1 cellular context compared by ENCODE assay signal in the genomic region with DNA sequence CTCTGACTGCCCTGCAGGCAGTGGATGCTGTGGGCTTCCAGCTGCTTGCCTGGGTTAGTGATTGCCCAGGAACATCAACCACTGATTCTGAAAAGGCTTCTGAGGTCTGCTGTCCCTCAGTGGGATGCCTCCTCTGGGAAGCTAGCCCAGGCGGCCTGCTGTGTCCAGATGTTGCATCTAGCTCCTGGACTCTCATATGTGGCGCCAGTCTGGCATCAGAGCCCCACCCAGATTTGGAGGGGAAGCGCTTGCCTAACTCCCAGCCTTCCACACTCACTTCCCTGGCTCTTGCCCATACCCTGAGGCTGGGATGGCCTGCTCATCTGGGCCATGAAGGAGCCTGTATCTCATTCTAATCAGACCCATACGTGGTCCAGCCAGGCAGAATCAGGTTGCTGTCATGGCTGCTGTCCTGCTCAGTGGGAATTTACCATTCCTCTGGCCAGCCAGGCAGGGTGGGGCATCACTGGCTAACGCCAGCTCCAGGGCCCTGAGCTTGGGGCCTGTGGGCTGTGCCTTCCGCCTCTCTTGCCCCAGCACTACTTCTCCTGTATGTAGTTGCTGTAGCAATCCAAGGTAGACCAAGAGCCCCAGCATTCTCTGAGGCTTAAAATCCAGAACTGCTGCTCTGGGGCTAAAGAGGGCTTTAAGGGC.
TF ChIP-seq lines count a peak whose summit lies in the region.

No MANE protein-coding gene starts in this region.

TF ChIP-seq in K562, 482 proteins besides CTCF, POLR2A, EP300 and RAD21 (continued from another document and continues in another):
- TF ChIP-seq, protein P1, sequence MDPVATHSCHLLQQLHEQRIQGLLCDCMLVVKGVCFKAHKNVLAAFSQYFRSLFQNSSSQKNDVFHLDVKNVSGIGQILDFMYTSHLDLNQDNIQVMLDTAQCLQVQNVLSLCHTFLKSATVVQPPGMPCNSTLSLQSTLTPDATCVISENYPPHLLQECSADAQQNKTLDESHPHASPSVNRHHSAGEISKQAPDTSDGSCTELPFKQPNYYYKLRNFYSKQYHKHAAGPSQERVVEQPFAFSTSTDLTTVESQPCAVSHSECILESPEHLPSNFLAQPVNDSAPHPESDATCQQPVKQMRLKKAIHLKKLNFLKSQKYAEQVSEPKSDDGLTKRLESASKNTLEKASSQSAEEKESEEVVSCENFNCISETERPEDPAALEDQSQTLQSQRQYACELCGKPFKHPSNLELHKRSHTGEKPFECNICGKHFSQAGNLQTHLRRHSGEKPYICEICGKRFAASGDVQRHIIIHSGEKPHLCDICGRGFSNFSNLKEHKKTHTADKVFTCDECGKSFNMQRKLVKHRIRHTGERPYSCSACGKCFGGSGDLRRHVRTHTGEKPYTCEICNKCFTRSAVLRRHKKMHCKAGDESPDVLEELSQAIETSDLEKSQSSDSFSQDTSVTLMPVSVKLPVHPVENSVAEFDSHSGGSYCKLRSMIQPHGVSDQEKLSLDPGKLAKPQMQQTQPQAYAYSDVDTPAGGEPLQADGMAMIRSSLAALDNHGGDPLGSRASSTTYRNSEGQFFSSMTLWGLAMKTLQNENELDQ (CRISPR knock-in tag; IDR thresholded peaks at IDR 0.05; ENCODE audit: borderline replicate concordance): no peak
- TF ChIP-seq, protein P2, sequence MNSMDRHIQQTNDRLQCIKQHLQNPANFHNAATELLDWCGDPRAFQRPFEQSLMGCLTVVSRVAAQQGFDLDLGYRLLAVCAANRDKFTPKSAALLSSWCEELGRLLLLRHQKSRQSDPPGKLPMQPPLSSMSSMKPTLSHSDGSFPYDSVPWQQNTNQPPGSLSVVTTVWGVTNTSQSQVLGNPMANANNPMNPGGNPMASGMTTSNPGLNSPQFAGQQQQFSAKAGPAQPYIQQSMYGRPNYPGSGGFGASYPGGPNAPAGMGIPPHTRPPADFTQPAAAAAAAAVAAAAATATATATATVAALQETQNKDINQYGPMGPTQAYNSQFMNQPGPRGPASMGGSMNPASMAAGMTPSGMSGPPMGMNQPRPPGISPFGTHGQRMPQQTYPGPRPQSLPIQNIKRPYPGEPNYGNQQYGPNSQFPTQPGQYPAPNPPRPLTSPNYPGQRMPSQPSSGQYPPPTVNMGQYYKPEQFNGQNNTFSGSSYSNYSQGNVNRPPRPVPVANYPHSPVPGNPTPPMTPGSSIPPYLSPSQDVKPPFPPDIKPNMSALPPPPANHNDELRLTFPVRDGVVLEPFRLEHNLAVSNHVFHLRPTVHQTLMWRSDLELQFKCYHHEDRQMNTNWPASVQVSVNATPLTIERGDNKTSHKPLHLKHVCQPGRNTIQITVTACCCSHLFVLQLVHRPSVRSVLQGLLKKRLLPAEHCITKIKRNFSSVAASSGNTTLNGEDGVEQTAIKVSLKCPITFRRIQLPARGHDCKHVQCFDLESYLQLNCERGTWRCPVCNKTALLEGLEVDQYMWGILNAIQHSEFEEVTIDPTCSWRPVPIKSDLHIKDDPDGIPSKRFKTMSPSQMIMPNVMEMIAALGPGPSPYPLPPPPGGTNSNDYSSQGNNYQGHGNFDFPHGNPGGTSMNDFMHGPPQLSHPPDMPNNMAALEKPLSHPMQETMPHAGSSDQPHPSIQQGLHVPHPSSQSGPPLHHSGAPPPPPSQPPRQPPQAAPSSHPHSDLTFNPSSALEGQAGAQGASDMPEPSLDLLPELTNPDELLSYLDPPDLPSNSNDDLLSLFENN (IDR thresholded peaks at IDR 0.05; ENCODE audit: low read depth in 2 of 2, low read length in 2 of 2): no peak
- TF ChIP-seq E2F8 (IDR thresholded peaks at IDR 0.05; ENCODE audit: low read depth, partially characterized antibody) (no peak), SIX5 (IDR thresholded peaks at IDR 0.05; ENCODE audit: borderline replicate concordance in 1 of 2, insufficient read depth in 1 of 2, low read depth in 1 of 2, low read length in 2 of 2) (no peak), TCF7L2 (IDR thresholded peaks at IDR 0.05; ENCODE audit: low read depth, low read length) (no peak), ZNF717 (CRISPR knock-in tag; IDR thresholded peaks at IDR 0.05) (no peak), RBM14 (IDR thresholded peaks at IDR 0.05; ENCODE audit: borderline replicate concordance, insufficient read depth, low read depth, low read length) (no peak), CBX1 (IDR thresholded peaks at IDR 0.05; ENCODE audit: low read depth) (no peak), RHOXF2B (CRISPR knock-in tag; conservative IDR thresholded peaks at IDR 0.05) (no peak), BHLHE40 (IDR thresholded peaks at IDR 0.05; ENCODE audit: low read length) (no peak), EZH2 (IDR thresholded peaks at IDR 0.05; ENCODE audit: borderline replicate concordance, low read depth, low read length) (no peak), SMARCB1 (IDR thresholded peaks at IDR 0.05; ENCODE audit: insufficient read length, low read depth) (no peak), MYNN (IDR thresholded peaks at IDR 0.05) (no peak), MYNN (CRISPR knock-in tag; IDR thresholded peaks at IDR 0.05) (no peak), CREB3 (tag; conservative IDR thresholded peaks at IDR 0.05; ENCODE audit: low read depth) (peak; percentile 72; the same call in 1 of the 2 replicates), FOXJ3 (CRISPR knock-in tag; IDR thresholded peaks at IDR 0.05) (no peak), HMGXB4 (CRISPR knock-in tag; IDR thresholded peaks at IDR 0.05) (no peak), RFX7 (CRISPR knock-in tag; IDR thresholded peaks at IDR 0.05) (no peak), YY1 (IDR thresholded peaks at IDR 0.05; ENCODE audit: borderline replicate concordance in 1 of 3, control insufficient read depth in 1 of 3, extremely low read depth in 1 of 3, insufficient read depth in 3 of 3, insufficient read length in 1 of 3, insufficient replicate concordance in 2 of 3, low read depth in 1 of 3, low read length in 2 of 3) (no peak), MTA2 (IDR thresholded peaks at IDR 0.05; ENCODE audit: low read depth) (no peak), GTF2A2 (tag; IDR thresholded peaks at IDR 0.05) (peak; percentile 50; the same call in 1 of the 2 replicates), TAF9B (IDR thresholded peaks at IDR 0.05; ENCODE audit: partially characterized antibody) (no peak), RCOR1 (IDR thresholded peaks at IDR 0.05; ENCODE audit: borderline replicate concordance in 1 of 2, low read depth in 2 of 2, low read length in 2 of 2) (no peak), ZNF583 (CRISPR knock-in tag; IDR thresholded peaks at IDR 0.05) (peak; percentile 74; the same call in 1 of the 2 replicates), ZNF586 (CRISPR knock-in tag; conservative IDR thresholded peaks at IDR 0.05) (no peak), PCBP1 (IDR thresholded peaks at IDR 0.05; ENCODE audit: low read depth, low read length, poor library complexity, severe bottlenecking) (no peak), NELFE (IDR thresholded peaks at IDR 0.05; ENCODE audit: insufficient read depth, insufficient read length) (no peak), LEF1 (IDR thresholded peaks at IDR 0.05) (no peak)
- TF ChIP-seq, protein P3, sequence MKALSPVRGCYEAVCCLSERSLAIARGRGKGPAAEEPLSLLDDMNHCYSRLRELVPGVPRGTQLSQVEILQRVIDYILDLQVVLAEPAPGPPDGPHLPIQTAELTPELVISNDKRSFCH (CRISPR knock-in tag; IDR thresholded peaks at IDR 0.05): no peak
- TF ChIP-seq, protein P3 (tag; IDR thresholded peaks at IDR 0.05): 0 out of 2 replicates have a peak, but pooled peaks have one; percentile 45
- TF ChIP-seq, protein P4, sequence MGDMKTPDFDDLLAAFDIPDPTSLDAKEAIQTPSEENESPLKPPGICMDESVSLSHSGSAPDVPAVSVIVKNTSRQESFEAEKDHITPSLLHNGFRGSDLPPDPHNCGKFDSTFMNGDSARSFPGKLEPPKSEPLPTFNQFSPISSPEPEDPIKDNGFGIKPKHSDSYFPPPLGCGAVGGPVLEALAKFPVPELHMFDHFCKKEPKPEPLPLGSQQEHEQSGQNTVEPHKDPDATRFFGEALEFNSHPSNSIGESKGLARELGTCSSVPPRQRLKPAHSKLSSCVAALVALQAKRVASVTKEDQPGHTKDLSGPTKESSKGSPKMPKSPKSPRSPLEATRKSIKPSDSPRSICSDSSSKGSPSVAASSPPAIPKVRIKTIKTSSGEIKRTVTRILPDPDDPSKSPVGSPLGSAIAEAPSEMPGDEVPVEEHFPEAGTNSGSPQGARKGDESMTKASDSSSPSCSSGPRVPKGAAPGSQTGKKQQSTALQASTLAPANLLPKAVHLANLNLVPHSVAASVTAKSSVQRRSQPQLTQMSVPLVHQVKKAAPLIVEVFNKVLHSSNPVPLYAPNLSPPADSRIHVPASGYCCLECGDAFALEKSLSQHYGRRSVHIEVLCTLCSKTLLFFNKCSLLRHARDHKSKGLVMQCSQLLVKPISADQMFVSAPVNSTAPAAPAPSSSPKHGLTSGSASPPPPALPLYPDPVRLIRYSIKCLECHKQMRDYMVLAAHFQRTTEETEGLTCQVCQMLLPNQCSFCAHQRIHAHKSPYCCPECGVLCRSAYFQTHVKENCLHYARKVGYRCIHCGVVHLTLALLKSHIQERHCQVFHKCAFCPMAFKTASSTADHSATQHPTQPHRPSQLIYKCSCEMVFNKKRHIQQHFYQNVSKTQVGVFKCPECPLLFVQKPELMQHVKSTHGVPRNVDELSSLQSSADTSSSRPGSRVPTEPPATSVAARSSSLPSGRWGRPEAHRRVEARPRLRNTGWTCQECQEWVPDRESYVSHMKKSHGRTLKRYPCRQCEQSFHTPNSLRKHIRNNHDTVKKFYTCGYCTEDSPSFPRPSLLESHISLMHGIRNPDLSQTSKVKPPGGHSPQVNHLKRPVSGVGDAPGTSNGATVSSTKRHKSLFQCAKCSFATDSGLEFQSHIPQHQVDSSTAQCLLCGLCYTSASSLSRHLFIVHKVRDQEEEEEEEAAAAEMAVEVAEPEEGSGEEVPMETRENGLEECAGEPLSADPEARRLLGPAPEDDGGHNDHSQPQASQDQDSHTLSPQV (IDR thresholded peaks at IDR 0.05): peak; percentile 80
- TF ChIP-seq, protein P5, sequence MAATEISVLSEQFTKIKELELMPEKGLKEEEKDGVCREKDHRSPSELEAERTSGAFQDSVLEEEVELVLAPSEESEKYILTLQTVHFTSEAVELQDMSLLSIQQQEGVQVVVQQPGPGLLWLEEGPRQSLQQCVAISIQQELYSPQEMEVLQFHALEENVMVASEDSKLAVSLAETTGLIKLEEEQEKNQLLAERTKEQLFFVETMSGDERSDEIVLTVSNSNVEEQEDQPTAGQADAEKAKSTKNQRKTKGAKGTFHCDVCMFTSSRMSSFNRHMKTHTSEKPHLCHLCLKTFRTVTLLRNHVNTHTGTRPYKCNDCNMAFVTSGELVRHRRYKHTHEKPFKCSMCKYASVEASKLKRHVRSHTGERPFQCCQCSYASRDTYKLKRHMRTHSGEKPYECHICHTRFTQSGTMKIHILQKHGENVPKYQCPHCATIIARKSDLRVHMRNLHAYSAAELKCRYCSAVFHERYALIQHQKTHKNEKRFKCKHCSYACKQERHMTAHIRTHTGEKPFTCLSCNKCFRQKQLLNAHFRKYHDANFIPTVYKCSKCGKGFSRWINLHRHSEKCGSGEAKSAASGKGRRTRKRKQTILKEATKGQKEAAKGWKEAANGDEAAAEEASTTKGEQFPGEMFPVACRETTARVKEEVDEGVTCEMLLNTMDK (IDR thresholded peaks at IDR 0.05; ENCODE audit: borderline replicate concordance, insufficient read depth, low read depth, low read length, poor library complexity, severe bottlenecking): no peak
- TF ChIP-seq, protein P6, sequence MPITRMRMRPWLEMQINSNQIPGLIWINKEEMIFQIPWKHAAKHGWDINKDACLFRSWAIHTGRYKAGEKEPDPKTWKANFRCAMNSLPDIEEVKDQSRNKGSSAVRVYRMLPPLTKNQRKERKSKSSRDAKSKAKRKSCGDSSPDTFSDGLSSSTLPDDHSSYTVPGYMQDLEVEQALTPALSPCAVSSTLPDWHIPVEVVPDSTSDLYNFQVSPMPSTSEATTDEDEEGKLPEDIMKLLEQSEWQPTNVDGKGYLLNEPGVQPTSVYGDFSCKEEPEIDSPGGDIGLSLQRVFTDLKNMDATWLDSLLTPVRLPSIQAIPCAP (CRISPR knock-in tag; IDR thresholded peaks at IDR 0.05; ENCODE audit: borderline replicate concordance): no peak
